In genomic region chr13:35720290-35720689, GRCh38 we compare ENCODE assay signal across 8 cellular contexts.
"Had no signal": no experiment of that assay in that cellular context is flagged by ENCODE, and none has a peak within 500 bp of the region (broad histone marks: within the 10 kb centered on the region; RNA-seq: fewer than 3 reads in every experiment).

No MANE protein-coding gene starts in this region.

- H3K9me3 ChIP-seq: neutrophil, sigmoid colon, stomach, thoracic aorta had no signal

- H3K36me3 ChIP-seq: neutrophil, sigmoid colon, stomach, thoracic aorta had no signal

- H3K27ac ChIP-seq: coronary artery, neutrophil, thoracic aorta had no signal

- DNase-seq: activated CD4-positive, alpha-beta T cell treated with anti-CD3 and anti-CD28 coated beads for 4 hours; effector CD8-positive, alpha-beta T cell had no signal

- H3K4me3 ChIP-seq: lung had no signal

- H3K27me3 ChIP-seq: sigmoid colon, stomach had no signal
